23 cellular contexts compared by ENCODE assay signal in genomic region chr6:5119090-5119951, GRCh38.
"Had no signal": no experiment of that assay in that cellular context is flagged by ENCODE, and none has a peak within 500 bp of the region (broad histone marks: within the 10 kb centered on the region; RNA-seq: fewer than 3 reads in every experiment).

No MANE protein-coding gene starts in this region.

- H3K27ac ChIP-seq: heart left ventricle, left ventricle myocardium inferior, parathyroid adenoma, prostate gland, sigmoid colon, skin epidermis, testis, tibial nerve, upper lobe of right lung had no signal

- FAIRE-seq: endometrium, frontal cortex had no signal

- H3K4me3 ChIP-seq: heart left ventricle, left ventricle myocardium inferior, lung, prostate gland, sigmoid colon, skin epidermis, testis, tibial nerve, upper lobe of right lung had no signal

- H3K4me1 ChIP-seq: parathyroid adenoma, prostate gland, sigmoid colon, testis, tibial nerve, upper lobe of right lung had no signal

- H3K36me3 ChIP-seq: heart left ventricle, left ventricle myocardium inferior, prostate gland, sigmoid colon, tibial nerve, upper lobe of right lung had no signal

- H3K27ac Mint-ChIP-seq: naive B cell; nephron; stimulated activated naive B cell treated with anti-CD40 and anti-IgM and Interleukin-4, amounts not matched to agents 10 μg/mL and 1 μg/mL and 100 μg/mL, for 72 hours; stimulated activated naive CD8-positive, alpha-beta T cell treated with anti-CD3 and anti-CD28 coated beads, Interleukin-15, amount 100 ng/mL, for 72 hours had no signal

- H3K9ac ChIP-seq: parathyroid adenoma had no signal

- H3K27me3 Mint-ChIP-seq: naive B cell; stimulated activated naive B cell treated with anti-CD40 and anti-IgM and Interleukin-4, amounts not matched to agents 10 μg/mL and 1 μg/mL and 100 μg/mL, for 72 hours; stimulated activated naive CD8-positive, alpha-beta T cell treated with anti-CD3 and anti-CD28 coated beads, Interleukin-15, amount 100 ng/mL, for 72 hours had no signal

- H3K27me3 ChIP-seq: heart left ventricle, sigmoid colon, testis, tibial nerve, upper lobe of right lung had no signal

- H3K4me1 Mint-ChIP-seq: stimulated activated naive B cell treated with anti-CD40 and anti-IgM and Interleukin-4, amounts not matched to agents 10 μg/mL and 1 μg/mL and 100 μg/mL, for 72 hours; stimulated activated naive CD8-positive, alpha-beta T cell treated with anti-CD3 and anti-CD28 coated beads, Interleukin-15, amount 100 ng/mL, for 72 hours had no signal

- DNase-seq: effector memory CD4-positive, alpha-beta T cell; heart left ventricle; hippocampal formation; left ventricle myocardium inferior; mesenchymal stem cell; naive B cell; retina; sigmoid colon; stimulated activated CD4-positive, alpha-beta T cell treated with anti-CD3 and anti-CD28 coated beads, Interleukin-2, amount 100 ng/mL, for 24 hours; stimulated activated CD4-positive, alpha-beta T cell treated with anti-CD3 and anti-CD28 coated beads, Interleukin-4, amount 100 ng/mL, for 4 hours; stimulated activated naive B cell treated with anti-CD40 and anti-IgM and Interleukin-4, amounts not matched to agents 10 μg/mL and 1 μg/mL and 100 μg/mL, for 72 hours; stimulated activated naive CD8-positive, alpha-beta T cell treated with anti-CD3 and anti-CD28 coated beads, Interleukin-15, amount 100 ng/mL, for 72 hours; testis; upper lobe of right lung had no signal

- H3K4me3 Mint-ChIP-seq: naive B cell; nephron; stimulated activated naive B cell treated with anti-CD40 and anti-IgM and Interleukin-4, amounts not matched to agents 10 μg/mL and 1 μg/mL and 100 μg/mL, for 72 hours; stimulated activated naive CD8-positive, alpha-beta T cell treated with anti-CD3 and anti-CD28 coated beads, Interleukin-15, amount 100 ng/mL, for 72 hours had no signal

- H3K9me3 Mint-ChIP-seq: naive B cell; nephron; stimulated activated naive B cell treated with anti-CD40 and anti-IgM and Interleukin-4, amounts not matched to agents 10 μg/mL and 1 μg/mL and 100 μg/mL, for 72 hours; stimulated activated naive CD8-positive, alpha-beta T cell treated with anti-CD3 and anti-CD28 coated beads, Interleukin-15, amount 100 ng/mL, for 72 hours had no signal

- H3K9me3 ChIP-seq: heart left ventricle, left ventricle myocardium inferior, prostate gland, sigmoid colon, testis, tibial nerve, upper lobe of right lung had no signal

- ATAC-seq: esophagus mucosa; heart left ventricle; stimulated activated naive B cell treated with anti-CD40 and anti-IgM and Interleukin-4, amounts not matched to agents 10 μg/mL and 1 μg/mL and 100 μg/mL, for 72 hours; stimulated activated naive CD8-positive, alpha-beta T cell treated with anti-CD3 and anti-CD28 coated beads, Interleukin-15, amount 100 ng/mL, for 72 hours; upper lobe of right lung had no signal

- H2AFZ ChIP-seq: parathyroid adenoma had no signal
